ENCODE assay signal across 8 cellular contexts in the genomic region with DNA sequence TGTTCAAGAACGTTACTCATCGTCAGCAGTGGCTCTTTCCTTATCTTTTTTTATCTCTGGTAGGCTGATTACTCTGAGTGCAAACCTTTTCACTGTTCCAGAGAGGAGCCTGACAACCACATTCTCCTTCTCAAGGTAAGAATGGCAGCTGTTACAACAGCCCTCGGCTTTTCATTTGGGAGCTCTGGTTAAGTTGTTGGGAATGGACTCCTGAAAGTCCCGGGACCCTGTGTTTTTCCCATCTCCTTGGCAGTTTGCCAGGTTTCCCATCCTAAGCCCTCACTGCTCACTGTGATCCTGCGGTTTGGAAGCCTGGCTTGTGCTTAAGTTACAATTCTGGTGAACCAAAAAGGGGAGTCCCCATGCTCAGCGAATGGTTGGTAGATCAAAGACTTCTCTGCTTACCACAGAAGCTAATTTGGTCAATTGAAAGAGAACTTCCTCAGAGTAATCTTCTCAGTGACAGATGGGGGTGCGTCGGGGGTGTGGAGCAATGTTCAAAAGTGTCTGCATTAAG.
A peak's percentile ranks its signal among the peaks of the same experiment; 100 is the strongest.
DNase-seq lines count a peak whose midpoint lies in the region; ATAC-seq and TF ChIP-seq lines count a peak whose summit lies in the region.

No MANE protein-coding gene starts in this region.

- ATAC-seq in GM21390 (IDR thresholded peaks at IDR 0.05; ENCODE audit: unreplicated experiment), result peak; percentile 97
- peak; percentile 96 for ATAC-seq in HG03575 (IDR thresholded peaks at IDR 0.05; ENCODE audit: extremely low read depth, insufficient number of reproducible peaks, low FRiP score, unreplicated experiment)
- peak; percentile 96 for ATAC-seq in stimulated activated memory B cell treated with anti-CD40 and anti-IgM and Interleukin-4, amounts not matched to agents 10 μg/mL and 1 μg/mL and 100 μg/mL, for 72 hours

- H3K27ac Mint-ChIP-seq in stimulated activated memory B cell treated with anti-CD40 and anti-IgM and Interleukin-4, amounts not matched to agents 10 μg/mL and 1 μg/mL and 100 μg/mL, for 72 hours, result peak overlapping the region; percentile 7
- H3K27ac Mint-ChIP-seq in Calu3 (ENCODE audit: unreplicated experiment), result no peak overlapping the region
- no peak overlapping the region for H3K27ac Mint-ChIP-seq in activated T-helper 1 cell treated with anti-CD3 and anti-CD28 coated beads, Interleukin-12 subunit alpha, Interleukin-12 subunit beta, Interleukin-2, Interleukin-4 antibody, amounts not matched to agents 30 ng/mL and 10 ng/mL and 1 ng/mL, durations not matched to agents 14 hours and 24 hours and 36 hours

- peak overlapping the region; percentile 54 for H3K4me3 Mint-ChIP-seq in stimulated activated memory B cell treated with anti-CD40 and anti-IgM and Interleukin-4, amounts not matched to agents 10 μg/mL and 1 μg/mL and 100 μg/mL, for 72 hours
- H3K4me3 Mint-ChIP-seq in Calu3 (ENCODE audit: low read depth, unreplicated experiment), result no peak overlapping the region
- H3K4me3 Mint-ChIP-seq in activated T-helper 1 cell treated with anti-CD3 and anti-CD28 coated beads, Interleukin-12 subunit alpha, Interleukin-12 subunit beta, Interleukin-2, Interleukin-4 antibody, amounts not matched to agents 30 ng/mL and 10 ng/mL and 1 ng/mL, durations not matched to agents 14 hours and 24 hours and 36 hours, result no peak overlapping the region

- CTCF ChIA-PET in GM10248 (lab: Yijun Ruan, JAX) (no interaction called here), Calu3 (lab: Charles Lee) (no interaction called here)

- DNase-seq in GM10248 (ENCODE audit: extremely low spot score), result peak; percentile 62
- DNase-seq in activated T-cell treated with anti-CD3 and anti-CD28 coated beads, Interleukin-2, amount 50 U/mL, for 1 hour, result peak; percentile 27
- no peak for DNase-seq in mesenteric fat pad (ENCODE audit: low spot score)
- DNase-seq in Calu3, result no peak
- no peak for DNase-seq in activated T-helper 1 cell treated with anti-CD3 and anti-CD28 coated beads, Interleukin-12 subunit alpha, Interleukin-12 subunit beta, Interleukin-2, Interleukin-4 antibody, amounts not matched to agents 30 ng/mL and 10 ng/mL and 1 ng/mL, durations not matched to agents 14 hours and 24 hours and 36 hours (ENCODE audit: low spot score)

- no peaks in the 10 kb centered on the region for H3K36me3 Mint-ChIP-seq in stimulated activated memory B cell treated with anti-CD40 and anti-IgM and Interleukin-4, amounts not matched to agents 10 μg/mL and 1 μg/mL and 100 μg/mL, for 72 hours
- no peaks in the 10 kb centered on the region for H3K36me3 Mint-ChIP-seq in Calu3 (ENCODE audit: insufficient read depth, unreplicated experiment)
- no peaks in the 10 kb centered on the region for H3K36me3 Mint-ChIP-seq in activated T-helper 1 cell treated with anti-CD3 and anti-CD28 coated beads, Interleukin-12 subunit alpha, Interleukin-12 subunit beta, Interleukin-2, Interleukin-4 antibody, amounts not matched to agents 30 ng/mL and 10 ng/mL and 1 ng/mL, durations not matched to agents 14 hours and 24 hours and 36 hours (ENCODE audit: low read depth)

- intact Hi-C loops in Calu3 (cut with micrococcal nuclease; ENCODE audit: unreplicated experiment), result no loop called here
- intact Hi-C loops in activated T-helper 1 cell treated with anti-CD3 and anti-CD28 coated beads, Interleukin-12 subunit alpha, Interleukin-12 subunit beta, Interleukin-2, Interleukin-4 antibody, amounts not matched to agents 30 ng/mL and 10 ng/mL and 1 ng/mL, durations not matched to agents 14 hours and 24 hours and 36 hours (cut with micrococcal nuclease), result no loop called here

- POLR2A ChIA-PET in GM10248 (lab: Yijun Ruan, JAX), result no interaction called here

- no peaks in the 10 kb centered on the region for H3K9me3 Mint-ChIP-seq in stimulated activated memory B cell treated with anti-CD40 and anti-IgM and Interleukin-4, amounts not matched to agents 10 μg/mL and 1 μg/mL and 100 μg/mL, for 72 hours
- no peaks in the 10 kb centered on the region for H3K9me3 Mint-ChIP-seq in Calu3 (ENCODE audit: low read depth, unreplicated experiment)
- no peaks in the 10 kb centered on the region for H3K9me3 Mint-ChIP-seq in activated T-helper 1 cell treated with anti-CD3 and anti-CD28 coated beads, Interleukin-12 subunit alpha, Interleukin-12 subunit beta, Interleukin-2, Interleukin-4 antibody, amounts not matched to agents 30 ng/mL and 10 ng/mL and 1 ng/mL, durations not matched to agents 14 hours and 24 hours and 36 hours

- peaks cover 17% of the 10 kb centered on the region for H3K4me1 Mint-ChIP-seq in stimulated activated memory B cell treated with anti-CD40 and anti-IgM and Interleukin-4, amounts not matched to agents 10 μg/mL and 1 μg/mL and 100 μg/mL, for 72 hours
- no peaks in the 10 kb centered on the region for H3K4me1 Mint-ChIP-seq in Calu3 (ENCODE audit: low read depth, unreplicated experiment)
- peaks cover 9% of the 10 kb centered on the region for H3K4me1 Mint-ChIP-seq in activated T-helper 1 cell treated with anti-CD3 and anti-CD28 coated beads, Interleukin-12 subunit alpha, Interleukin-12 subunit beta, Interleukin-2, Interleukin-4 antibody, amounts not matched to agents 30 ng/mL and 10 ng/mL and 1 ng/mL, durations not matched to agents 14 hours and 24 hours and 36 hours (ENCODE audit: low read depth)

- no TSS peak for BruUV-seq in Calu3 (replicated peaks; lab: Mats Ljungman, UMichigan)

- TF ChIP-seq CTCF in GM10248 (IDR thresholded peaks at IDR 0.05; ENCODE audit: control extremely low read depth, extremely low read depth, low read depth, missing control alignments) (no peak), Calu3 (IDR thresholded peaks at IDR 0.05; ENCODE audit: unreplicated experiment) (no peak)

- peaks cover 71% of the 10 kb centered on the region for H3K27me3 Mint-ChIP-seq in stimulated activated memory B cell treated with anti-CD40 and anti-IgM and Interleukin-4, amounts not matched to agents 10 μg/mL and 1 μg/mL and 100 μg/mL, for 72 hours
- H3K27me3 Mint-ChIP-seq in Calu3 (ENCODE audit: unreplicated experiment), result no peaks in the 10 kb centered on the region
- H3K27me3 Mint-ChIP-seq in activated T-helper 1 cell treated with anti-CD3 and anti-CD28 coated beads, Interleukin-12 subunit alpha, Interleukin-12 subunit beta, Interleukin-2, Interleukin-4 antibody, amounts not matched to agents 30 ng/mL and 10 ng/mL and 1 ng/mL, durations not matched to agents 14 hours and 24 hours and 36 hours (ENCODE audit: insufficient read depth), result peaks cover 15% of the 10 kb centered on the region

Comparison
In these comparisons a context has a peak if more than half of its experiments do, and no peak if none do; other contexts are left out.
1. DNase-seq: peak in GM10248 (single experiment) and activated T-cell treated with anti-CD3 and anti-CD28 coated beads, Interleukin-2, amount 50 U/mL, for 1 hour (single experiment); none in mesenteric fat pad (single experiment), Calu3 (single experiment) and activated T-helper 1 cell treated with anti-CD3 and anti-CD28 coated beads, Interleukin-12 subunit alpha, Interleukin-12 subunit beta, Interleukin-2, Interleukin-4 antibody, amounts not matched to agents 30 ng/mL and 10 ng/mL and 1 ng/mL, durations not matched to agents 14 hours and 24 hours and 36 hours (single experiment).
2. Peak in every context shown above with its lines, with median percentiles within 50 percentile points of each other: ATAC-seq.